In the genomic region with DNA sequence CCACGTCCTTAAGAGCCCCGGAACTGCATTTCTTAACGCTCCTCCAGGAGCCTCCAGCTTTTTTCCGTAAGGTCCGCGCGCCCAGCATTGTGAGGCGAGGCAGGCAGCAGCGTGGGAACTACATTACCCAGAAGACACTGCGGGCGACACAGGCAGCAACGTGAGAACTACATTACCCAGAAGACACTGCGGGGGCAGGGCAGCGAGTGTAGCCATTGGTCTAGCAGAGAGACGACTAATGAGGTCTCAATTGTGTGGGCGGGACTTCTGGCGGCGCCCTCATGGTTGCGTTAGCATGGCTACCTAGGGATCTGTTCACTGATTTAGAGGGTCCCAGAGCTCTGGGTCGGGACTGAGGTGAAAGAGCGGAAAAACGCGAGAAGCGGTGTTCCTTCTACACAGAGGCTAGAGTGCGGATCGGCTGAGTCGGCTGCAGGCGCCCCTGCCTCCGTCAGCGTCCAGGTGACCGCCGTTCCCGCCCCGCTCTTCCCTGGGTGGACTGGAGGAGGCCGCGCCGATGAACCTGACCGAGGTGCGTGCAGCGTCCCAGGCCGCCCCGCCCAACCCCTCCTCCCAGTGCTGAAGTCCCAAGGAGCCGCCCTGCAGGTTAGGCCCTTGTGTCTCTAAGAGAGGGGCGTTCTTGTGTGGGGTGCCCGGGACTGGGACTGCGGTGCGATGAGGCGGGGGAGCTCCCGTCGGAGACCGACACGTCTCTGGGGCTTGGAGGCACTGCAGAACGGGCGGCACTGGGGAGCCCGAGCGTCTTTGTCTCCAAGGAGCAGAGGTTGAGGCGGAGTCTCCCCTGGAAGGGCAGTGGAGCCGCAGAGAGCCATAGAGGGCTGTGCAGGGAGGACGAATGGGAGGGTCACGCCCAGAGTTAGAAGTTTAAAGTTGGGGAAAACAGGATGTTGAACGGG, we compare ENCODE assay signal across 1 cellular context.
A peak's percentile ranks its signal among the peaks of the same experiment; 100 is the strongest.
TF ChIP-seq lines count a peak whose summit lies in the region.

A gene (plus strand): TSS at position 264 of the 917 bp plus-strand sequence. CDS start 254 bp downstream, at position 518.

TF ChIP-seq in K562, 482 proteins besides CTCF, POLR2A, EP300 and RAD21 (continued from another document and continues in another):
- TF ChIP-seq, protein P1, sequence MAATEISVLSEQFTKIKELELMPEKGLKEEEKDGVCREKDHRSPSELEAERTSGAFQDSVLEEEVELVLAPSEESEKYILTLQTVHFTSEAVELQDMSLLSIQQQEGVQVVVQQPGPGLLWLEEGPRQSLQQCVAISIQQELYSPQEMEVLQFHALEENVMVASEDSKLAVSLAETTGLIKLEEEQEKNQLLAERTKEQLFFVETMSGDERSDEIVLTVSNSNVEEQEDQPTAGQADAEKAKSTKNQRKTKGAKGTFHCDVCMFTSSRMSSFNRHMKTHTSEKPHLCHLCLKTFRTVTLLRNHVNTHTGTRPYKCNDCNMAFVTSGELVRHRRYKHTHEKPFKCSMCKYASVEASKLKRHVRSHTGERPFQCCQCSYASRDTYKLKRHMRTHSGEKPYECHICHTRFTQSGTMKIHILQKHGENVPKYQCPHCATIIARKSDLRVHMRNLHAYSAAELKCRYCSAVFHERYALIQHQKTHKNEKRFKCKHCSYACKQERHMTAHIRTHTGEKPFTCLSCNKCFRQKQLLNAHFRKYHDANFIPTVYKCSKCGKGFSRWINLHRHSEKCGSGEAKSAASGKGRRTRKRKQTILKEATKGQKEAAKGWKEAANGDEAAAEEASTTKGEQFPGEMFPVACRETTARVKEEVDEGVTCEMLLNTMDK (IDR thresholded peaks at IDR 0.05; ENCODE audit: borderline replicate concordance, insufficient read depth, low read depth, low read length, poor library complexity, severe bottlenecking) = no peak
- TF ChIP-seq MAZ (CRISPR knock-in tag; conservative IDR thresholded peaks at IDR 0.05 in 1 of 2, IDR thresholded peaks at IDR 0.05 in 1 of 2) = peak; percentile 11 to 21; a peak in 1 of 4 replicates
- TF ChIP-seq, protein P2, sequence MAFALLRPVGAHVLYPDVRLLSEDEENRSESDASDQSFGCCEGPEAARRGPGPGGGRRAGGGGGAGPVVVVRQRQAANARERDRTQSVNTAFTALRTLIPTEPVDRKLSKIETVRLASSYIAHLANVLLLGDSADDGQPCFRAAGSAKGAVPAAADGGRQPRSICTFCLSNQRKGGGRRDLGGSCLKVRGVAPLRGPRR (CRISPR knock-in tag; IDR thresholded peaks at IDR 0.05) = no peak
- 0 out of 2 replicates have a peak, but pooled peaks have one; percentile 32 for TF ChIP-seq MTA1 (IDR thresholded peaks at IDR 0.05; ENCODE audit: borderline replicate concordance)
- TF ChIP-seq, protein P3, sequence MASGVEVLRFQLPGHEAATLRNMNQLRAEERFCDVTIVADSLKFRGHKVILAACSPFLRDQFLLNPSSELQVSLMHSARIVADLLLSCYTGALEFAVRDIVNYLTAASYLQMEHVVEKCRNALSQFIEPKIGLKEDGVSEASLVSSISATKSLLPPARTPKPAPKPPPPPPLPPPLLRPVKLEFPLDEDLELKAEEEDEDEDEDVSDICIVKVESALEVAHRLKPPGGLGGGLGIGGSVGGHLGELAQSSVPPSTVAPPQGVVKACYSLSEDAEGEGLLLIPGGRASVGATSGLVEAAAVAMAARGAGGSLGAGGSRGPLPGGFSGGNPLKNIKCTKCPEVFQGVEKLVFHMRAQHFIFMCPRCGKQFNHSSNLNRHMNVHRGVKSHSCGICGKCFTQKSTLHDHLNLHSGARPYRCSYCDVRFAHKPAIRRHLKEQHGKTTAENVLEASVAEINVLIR (CRISPR knock-in tag; IDR thresholded peaks at IDR 0.05) = peak; percentile 33; the same call in 1 of the 2 replicates
- peak; percentile 53; the same call in 1 of the 2 replicates for TF ChIP-seq MXI1 (IDR thresholded peaks at IDR 0.05; ENCODE audit: low read depth, low read length)
- TF ChIP-seq, protein P4, sequence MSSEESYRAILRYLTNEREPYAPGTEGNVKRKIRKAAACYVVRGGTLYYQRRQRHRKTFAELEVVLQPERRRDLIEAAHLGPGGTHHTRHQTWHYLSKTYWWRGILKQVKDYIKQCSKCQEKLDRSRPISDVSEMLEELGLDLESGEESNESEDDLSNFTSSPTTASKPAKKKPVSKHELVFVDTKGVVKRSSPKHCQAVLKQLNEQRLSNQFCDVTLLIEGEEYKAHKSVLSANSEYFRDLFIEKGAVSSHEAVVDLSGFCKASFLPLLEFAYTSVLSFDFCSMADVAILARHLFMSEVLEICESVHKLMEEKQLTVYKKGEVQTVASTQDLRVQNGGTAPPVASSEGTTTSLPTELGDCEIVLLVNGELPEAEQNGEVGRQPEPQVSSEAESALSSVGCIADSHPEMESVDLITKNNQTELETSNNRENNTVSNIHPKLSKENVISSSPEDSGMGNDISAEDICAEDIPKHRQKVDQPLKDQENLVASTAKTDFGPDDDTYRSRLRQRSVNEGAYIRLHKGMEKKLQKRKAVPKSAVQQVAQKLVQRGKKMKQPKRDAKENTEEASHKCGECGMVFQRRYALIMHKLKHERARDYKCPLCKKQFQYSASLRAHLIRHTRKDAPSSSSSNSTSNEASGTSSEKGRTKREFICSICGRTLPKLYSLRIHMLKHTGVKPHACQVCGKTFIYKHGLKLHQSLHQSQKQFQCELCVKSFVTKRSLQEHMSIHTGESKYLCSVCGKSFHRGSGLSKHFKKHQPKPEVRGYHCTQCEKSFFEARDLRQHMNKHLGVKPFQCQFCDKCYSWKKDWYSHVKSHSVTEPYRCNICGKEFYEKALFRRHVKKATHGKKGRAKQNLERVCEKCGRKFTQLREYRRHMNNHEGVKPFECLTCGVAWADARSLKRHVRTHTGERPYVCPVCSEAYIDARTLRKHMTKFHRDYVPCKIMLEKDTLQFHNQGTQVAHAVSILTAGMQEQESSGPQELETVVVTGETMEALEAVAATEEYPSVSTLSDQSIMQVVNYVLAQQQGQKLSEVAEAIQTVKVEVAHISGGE (CRISPR knock-in tag; IDR thresholded peaks at IDR 0.05) = peak in 1 of 3 experiments; percentile 69; a peak in 1 of 6 replicates
- TF ChIP-seq SIN3A (IDR thresholded peaks at IDR 0.05; ENCODE audit: borderline replicate concordance in 2 of 2, control insufficient read depth in 1 of 2, low read depth in 2 of 2, low read length in 2 of 2) = peak; percentile 30 to 42; a peak in 2 of 4 replicates
- TF ChIP-seq KAT7 (CRISPR knock-in tag; IDR thresholded peaks at IDR 0.05; ENCODE audit: borderline replicate concordance) = no peak
- TF ChIP-seq, protein P5, sequence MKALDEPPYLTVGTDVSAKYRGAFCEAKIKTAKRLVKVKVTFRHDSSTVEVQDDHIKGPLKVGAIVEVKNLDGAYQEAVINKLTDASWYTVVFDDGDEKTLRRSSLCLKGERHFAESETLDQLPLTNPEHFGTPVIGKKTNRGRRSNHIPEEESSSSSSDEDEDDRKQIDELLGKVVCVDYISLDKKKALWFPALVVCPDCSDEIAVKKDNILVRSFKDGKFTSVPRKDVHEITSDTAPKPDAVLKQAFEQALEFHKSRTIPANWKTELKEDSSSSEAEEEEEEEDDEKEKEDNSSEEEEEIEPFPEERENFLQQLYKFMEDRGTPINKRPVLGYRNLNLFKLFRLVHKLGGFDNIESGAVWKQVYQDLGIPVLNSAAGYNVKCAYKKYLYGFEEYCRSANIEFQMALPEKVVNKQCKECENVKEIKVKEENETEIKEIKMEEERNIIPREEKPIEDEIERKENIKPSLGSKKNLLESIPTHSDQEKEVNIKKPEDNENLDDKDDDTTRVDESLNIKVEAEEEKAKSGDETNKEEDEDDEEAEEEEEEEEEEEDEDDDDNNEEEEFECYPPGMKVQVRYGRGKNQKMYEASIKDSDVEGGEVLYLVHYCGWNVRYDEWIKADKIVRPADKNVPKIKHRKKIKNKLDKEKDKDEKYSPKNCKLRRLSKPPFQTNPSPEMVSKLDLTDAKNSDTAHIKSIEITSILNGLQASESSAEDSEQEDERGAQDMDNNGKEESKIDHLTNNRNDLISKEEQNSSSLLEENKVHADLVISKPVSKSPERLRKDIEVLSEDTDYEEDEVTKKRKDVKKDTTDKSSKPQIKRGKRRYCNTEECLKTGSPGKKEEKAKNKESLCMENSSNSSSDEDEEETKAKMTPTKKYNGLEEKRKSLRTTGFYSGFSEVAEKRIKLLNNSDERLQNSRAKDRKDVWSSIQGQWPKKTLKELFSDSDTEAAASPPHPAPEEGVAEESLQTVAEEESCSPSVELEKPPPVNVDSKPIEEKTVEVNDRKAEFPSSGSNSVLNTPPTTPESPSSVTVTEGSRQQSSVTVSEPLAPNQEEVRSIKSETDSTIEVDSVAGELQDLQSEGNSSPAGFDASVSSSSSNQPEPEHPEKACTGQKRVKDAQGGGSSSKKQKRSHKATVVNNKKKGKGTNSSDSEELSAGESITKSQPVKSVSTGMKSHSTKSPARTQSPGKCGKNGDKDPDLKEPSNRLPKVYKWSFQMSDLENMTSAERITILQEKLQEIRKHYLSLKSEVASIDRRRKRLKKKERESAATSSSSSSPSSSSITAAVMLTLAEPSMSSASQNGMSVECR (CRISPR knock-in tag; IDR thresholded peaks at IDR 0.05) = peak; percentile 21; the same call in 1 of the 2 replicates
- TF ChIP-seq, protein P6, sequence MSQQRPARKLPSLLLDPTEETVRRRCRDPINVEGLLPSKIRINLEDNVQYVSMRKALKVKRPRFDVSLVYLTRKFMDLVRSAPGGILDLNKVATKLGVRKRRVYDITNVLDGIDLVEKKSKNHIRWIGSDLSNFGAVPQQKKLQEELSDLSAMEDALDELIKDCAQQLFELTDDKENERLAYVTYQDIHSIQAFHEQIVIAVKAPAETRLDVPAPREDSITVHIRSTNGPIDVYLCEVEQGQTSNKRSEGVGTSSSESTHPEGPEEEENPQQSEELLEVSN (IDR thresholded peaks at IDR 0.05; ENCODE audit: borderline replicate concordance in 1 of 2, extremely low read depth in 1 of 2, insufficient read depth in 1 of 2, insufficient read length in 1 of 2, low read depth in 1 of 2, low read length in 1 of 2, poor library complexity in 1 of 2, severe bottlenecking in 1 of 2) = peak; percentile 36 to 62
- TF ChIP-seq, protein P7, sequence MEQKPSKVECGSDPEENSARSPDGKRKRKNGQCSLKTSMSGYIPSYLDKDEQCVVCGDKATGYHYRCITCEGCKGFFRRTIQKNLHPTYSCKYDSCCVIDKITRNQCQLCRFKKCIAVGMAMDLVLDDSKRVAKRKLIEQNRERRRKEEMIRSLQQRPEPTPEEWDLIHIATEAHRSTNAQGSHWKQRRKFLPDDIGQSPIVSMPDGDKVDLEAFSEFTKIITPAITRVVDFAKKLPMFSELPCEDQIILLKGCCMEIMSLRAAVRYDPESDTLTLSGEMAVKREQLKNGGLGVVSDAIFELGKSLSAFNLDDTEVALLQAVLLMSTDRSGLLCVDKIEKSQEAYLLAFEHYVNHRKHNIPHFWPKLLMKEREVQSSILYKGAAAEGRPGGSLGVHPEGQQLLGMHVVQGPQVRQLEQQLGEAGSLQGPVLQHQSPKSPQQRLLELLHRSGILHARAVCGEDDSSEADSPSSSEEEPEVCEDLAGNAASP (IDR thresholded peaks at IDR 0.05) = no peak
- no peak for TF ChIP-seq TSC22D4 (tag; IDR thresholded peaks at IDR 0.05)
- no peak for TF ChIP-seq CAMTA2 (CRISPR knock-in tag; conservative IDR thresholded peaks at IDR 0.05)
- TF ChIP-seq ELF2 (CRISPR knock-in tag; IDR thresholded peaks at IDR 0.05) = no peak
- TF ChIP-seq, protein P8, sequence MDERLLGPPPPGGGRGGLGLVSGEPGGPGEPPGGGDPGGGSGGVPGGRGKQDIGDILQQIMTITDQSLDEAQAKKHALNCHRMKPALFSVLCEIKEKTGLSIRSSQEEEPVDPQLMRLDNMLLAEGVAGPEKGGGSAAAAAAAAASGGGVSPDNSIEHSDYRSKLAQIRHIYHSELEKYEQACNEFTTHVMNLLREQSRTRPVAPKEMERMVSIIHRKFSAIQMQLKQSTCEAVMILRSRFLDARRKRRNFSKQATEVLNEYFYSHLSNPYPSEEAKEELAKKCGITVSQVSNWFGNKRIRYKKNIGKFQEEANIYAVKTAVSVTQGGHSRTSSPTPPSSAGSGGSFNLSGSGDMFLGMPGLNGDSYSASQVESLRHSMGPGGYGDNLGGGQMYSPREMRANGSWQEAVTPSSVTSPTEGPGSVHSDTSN (CRISPR knock-in tag; IDR thresholded peaks at IDR 0.05; ENCODE audit: low read depth) = no peak
- TF ChIP-seq, protein P8 (tag; conservative IDR thresholded peaks at IDR 0.05; ENCODE audit: low read depth) = peak; percentile 89
- TF ChIP-seq ATF7 (IDR thresholded peaks at IDR 0.05) = peak; percentile 63
- TF ChIP-seq MEIS2 (IDR thresholded peaks at IDR 0.05; ENCODE audit: partially characterized antibody) = peak; percentile 74
- no peak for TF ChIP-seq BRCA1 (IDR thresholded peaks at IDR 0.05)
- no peak for TF ChIP-seq BRCA1 (CRISPR knock-in tag; IDR thresholded peaks at IDR 0.05)
- TF ChIP-seq MAFG (tag; conservative IDR thresholded peaks at IDR 0.05) = no peak
- TF ChIP-seq EP400 (IDR thresholded peaks at IDR 0.05) = peak; percentile 90
- TF ChIP-seq, protein P9, sequence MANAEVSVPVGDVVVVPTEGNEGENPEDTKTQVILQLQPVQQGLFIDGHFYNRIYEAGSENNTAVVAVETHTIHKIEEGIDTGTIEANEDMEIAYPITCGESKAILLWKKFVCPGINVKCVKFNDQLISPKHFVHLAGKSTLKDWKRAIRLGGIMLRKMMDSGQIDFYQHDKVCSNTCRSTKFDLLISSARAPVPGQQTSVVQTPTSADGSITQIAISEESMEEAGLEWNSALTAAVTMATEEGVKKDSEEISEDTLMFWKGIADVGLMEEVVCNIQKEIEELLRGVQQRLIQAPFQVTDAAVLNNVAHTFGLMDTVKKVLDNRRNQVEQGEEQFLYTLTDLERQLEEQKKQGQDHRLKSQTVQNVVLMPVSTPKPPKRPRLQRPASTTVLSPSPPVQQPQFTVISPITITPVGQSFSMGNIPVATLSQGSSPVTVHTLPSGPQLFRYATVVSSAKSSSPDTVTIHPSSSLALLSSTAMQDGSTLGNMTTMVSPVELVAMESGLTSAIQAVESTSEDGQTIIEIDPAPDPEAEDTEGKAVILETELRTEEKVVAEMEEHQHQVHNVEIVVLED (CRISPR knock-in tag; IDR thresholded peaks at IDR 0.05) = peak; percentile 73; the same call in 1 of the 2 replicates
- no peak for TF ChIP-seq NFIX (CRISPR knock-in tag; IDR thresholded peaks at IDR 0.05; ENCODE audit: low read depth)
- peak; percentile 63 for TF ChIP-seq ZFX (CRISPR knock-in tag; IDR thresholded peaks at IDR 0.05)
- TF ChIP-seq ZFP1 (CRISPR knock-in tag; IDR thresholded peaks at IDR 0.05) = no peak
- TF ChIP-seq TAF9B (IDR thresholded peaks at IDR 0.05; ENCODE audit: partially characterized antibody) = peak; percentile 59
- TF ChIP-seq CREM (IDR thresholded peaks at IDR 0.05; ENCODE audit: low read depth) = peak; percentile 95
- TF ChIP-seq, protein P10, sequence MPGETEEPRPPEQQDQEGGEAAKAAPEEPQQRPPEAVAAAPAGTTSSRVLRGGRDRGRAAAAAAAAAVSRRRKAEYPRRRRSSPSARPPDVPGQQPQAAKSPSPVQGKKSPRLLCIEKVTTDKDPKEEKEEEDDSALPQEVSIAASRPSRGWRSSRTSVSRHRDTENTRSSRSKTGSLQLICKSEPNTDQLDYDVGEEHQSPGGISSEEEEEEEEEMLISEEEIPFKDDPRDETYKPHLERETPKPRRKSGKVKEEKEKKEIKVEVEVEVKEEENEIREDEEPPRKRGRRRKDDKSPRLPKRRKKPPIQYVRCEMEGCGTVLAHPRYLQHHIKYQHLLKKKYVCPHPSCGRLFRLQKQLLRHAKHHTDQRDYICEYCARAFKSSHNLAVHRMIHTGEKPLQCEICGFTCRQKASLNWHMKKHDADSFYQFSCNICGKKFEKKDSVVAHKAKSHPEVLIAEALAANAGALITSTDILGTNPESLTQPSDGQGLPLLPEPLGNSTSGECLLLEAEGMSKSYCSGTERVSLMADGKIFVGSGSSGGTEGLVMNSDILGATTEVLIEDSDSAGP (CRISPR knock-in tag; IDR thresholded peaks at IDR 0.05) = no peak
- no peak for TF ChIP-seq ZNF668 (CRISPR knock-in tag; IDR thresholded peaks at IDR 0.05)
